Comparison of ENCODE assay signal across 9 cellular contexts in genomic region chr19:19407640-19407933, GRCh38. TPM values are rescaled to one million over a fixed set of nuclear protein-coding genes. Genes with fewer than 3 reads are reported as not detected.
A peak's percentile ranks its signal among the peaks of the same experiment; 100 is the strongest.
DNase-seq lines count a peak whose midpoint lies in the region; ATAC-seq, FAIRE-seq and TF ChIP-seq lines count a peak whose summit lies in the region.
"Had no signal": no experiment of that assay in that cellular context is flagged by ENCODE, and none has a peak within 500 bp of the region (broad histone marks: within the 10 kb centered on the region; RNA-seq: fewer than 3 reads in every experiment).

No MANE protein-coding gene starts in this region.

- no peaks in the 10 kb centered on the region for H3K9me3 Mint-ChIP-seq in astrocyte (ENCODE audit: unreplicated experiment)

- H4K20me1 ChIP-seq in astrocyte (ENCODE audit: insufficient read depth, low read length): peaks cover 63% of the 10 kb centered on the region

- H3K4me3 ChIP-seq in HFF-Myc (replicated peaks; ENCODE audit: low read depth, low read length): peak overlapping the region; percentile 91
- H3K4me3 ChIP-seq in astrocyte (ENCODE audit: insufficient read depth, low read depth, low read length): peak overlapping the region; percentile 80
- no peak overlapping the region for H3K4me3 ChIP-seq in mucosa of stomach (ENCODE audit: low read length)

- H3K79me2 ChIP-seq in astrocyte (ENCODE audit: insufficient read depth, low read length): peaks cover 65% of the 10 kb centered on the region

- H3K36me3 Mint-ChIP-seq in astrocyte (ENCODE audit: low read depth, unreplicated experiment): peaks cover 4% of the 10 kb centered on the region

- H3K4me3 Mint-ChIP-seq in astrocyte (ENCODE audit: unreplicated experiment): peak overlapping the region; percentile 99

- ATAC-seq in HG02884 (IDR thresholded peaks at IDR 0.05; ENCODE audit: unreplicated experiment): no peak

- peaks cover 28% of the 10 kb centered on the region for H3K4me1 ChIP-seq in astrocyte (ENCODE audit: insufficient read depth, low read length)
- peaks cover 60% of the 10 kb centered on the region for H3K4me1 ChIP-seq in mucosa of stomach (ENCODE audit: control insufficient read depth, insufficient read depth, low read length)

- H3K27me3 Mint-ChIP-seq in astrocyte (ENCODE audit: low read depth, unreplicated experiment): no peaks in the 10 kb centered on the region

- FAIRE-seq in astrocyte (lab: Jason Lieb, UNC): no peak

- no peaks in the 10 kb centered on the region for H3K36me3 ChIP-seq in astrocyte (ENCODE audit: insufficient read depth, low read length)
- no peaks in the 10 kb centered on the region for H3K36me3 ChIP-seq in mucosa of stomach (ENCODE audit: control insufficient read depth, insufficient read depth, low read length)

- peak overlapping the region; percentile 91 for H3K4me2 ChIP-seq in astrocyte (ENCODE audit: low read length)

- H3K27ac ChIP-seq in 22Rv1 (peak overlapping the region; percentile 81), astrocyte (ENCODE audit: low read depth, low read length) (peak overlapping the region; percentile 76)

- no peak overlapping the region for H2AFZ ChIP-seq in astrocyte (ENCODE audit: low read depth, low read length)

- H3K27ac Mint-ChIP-seq in astrocyte (ENCODE audit: unreplicated experiment): peak overlapping the region; percentile 96

- H3K9me3 ChIP-seq in astrocyte (ENCODE audit: insufficient read depth, low read depth, low read length) (no peaks in the 10 kb centered on the region), mucosa of stomach (ENCODE audit: control insufficient read depth, low read length) (no peaks in the 10 kb centered on the region)

- H3K4me1 Mint-ChIP-seq in astrocyte (ENCODE audit: low read depth, unreplicated experiment): peaks cover 61% of the 10 kb centered on the region

- no peaks in the 10 kb centered on the region for H3K27me3 ChIP-seq in astrocyte (ENCODE audit: insufficient read depth, low read length)
- no peaks in the 10 kb centered on the region for H3K27me3 ChIP-seq in mucosa of stomach (ENCODE audit: control insufficient read depth, insufficient read depth, low read length)

- no peak for TF ChIP-seq CTCF in 22Rv1 (IDR thresholded peaks at IDR 0.05)
- no peak for TF ChIP-seq CTCF in HFF-Myc (IDR thresholded peaks at IDR 0.05; ENCODE audit: low read depth, low read length, missing control alignments)
- TF ChIP-seq CTCF in astrocyte (IDR thresholded peaks at IDR 0.05; ENCODE audit: insufficient read depth, low read depth, low read length): no peak

- H3K9ac ChIP-seq in astrocyte (ENCODE audit: low read length) (peak overlapping the region; percentile 92), mucosa of stomach (ENCODE audit: low read length) (peak overlapping the region; percentile 65)

- no peak for DNase-seq in HFF-Myc (ENCODE audit: extremely low read depth, low read depth)
- no peak for DNase-seq in astrocyte (ENCODE audit: low read depth)
- no peak for DNase-seq in NCI-H748 (lab: John Stamatoyannopoulos, UW; ENCODE audit: unreplicated experiment)
- no peak for DNase-seq in C1 segment of cervical spinal cord (lab: John Stamatoyannopoulos, UW)
- DNase-seq in NCI-H2107 (lab: John Stamatoyannopoulos, UW): no peak
- DNase-seq: NCI-H1092 had no signal

RNA-seq across cellular contexts. Expression of gene GATAD2A, which starts 2.1 kb away (rescaled TPM):
- total RNA-seq in astrocyte: 143 and 163 TPM in 2 replicates
